31 cellular contexts compared by ENCODE assay signal in the genomic region with DNA sequence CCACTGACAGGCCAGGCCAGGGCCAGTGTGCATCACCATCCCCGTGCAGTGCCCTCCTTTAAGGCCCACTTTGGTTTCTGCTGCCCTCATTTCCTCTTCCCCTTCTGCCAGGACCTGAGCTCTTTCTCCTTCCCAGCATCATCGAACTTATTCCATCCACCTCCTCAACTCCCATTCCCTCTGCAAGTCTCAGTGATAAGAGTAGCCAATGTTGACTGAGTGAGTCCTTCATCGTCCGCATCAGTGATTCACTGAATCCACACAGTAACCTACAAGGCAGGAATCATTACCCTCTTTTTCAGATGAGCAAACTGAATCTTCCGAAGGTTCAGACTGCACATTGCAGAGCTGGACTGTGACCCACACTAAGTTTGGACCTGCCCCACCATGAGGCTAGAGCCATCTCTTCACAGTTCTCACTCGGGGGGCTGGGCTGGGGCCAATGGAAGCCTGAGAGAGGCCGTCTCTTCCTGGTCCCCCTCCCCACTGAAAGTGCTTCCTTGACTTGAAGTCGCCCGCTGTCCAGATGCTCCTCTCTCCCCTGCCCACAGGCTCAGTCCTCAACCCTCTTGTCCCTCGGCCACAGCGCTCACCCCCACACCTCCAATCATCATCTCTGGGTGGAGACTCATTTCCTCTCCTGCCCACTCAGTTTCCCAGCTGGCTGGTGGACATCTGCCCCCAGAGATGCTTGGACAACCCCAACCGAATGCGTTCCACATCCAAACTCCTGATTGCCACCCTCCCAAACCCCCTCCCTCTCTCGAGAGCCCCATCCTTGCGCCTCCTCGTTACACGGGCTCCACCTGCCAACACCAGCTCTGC. TPM values are rescaled to one million over a fixed set of nuclear protein-coding genes. Genes with fewer than 3 reads are reported as not detected.
A peak's percentile ranks its signal among the peaks of the same experiment; 100 is the strongest.
DNase-seq lines count a peak whose midpoint lies in the region; ATAC-seq, FAIRE-seq and TF ChIP-seq lines count a peak whose summit lies in the region.
"Had no signal": no experiment of that assay in that cellular context is flagged by ENCODE, and none has a peak within 500 bp of the region (broad histone marks: within the 10 kb centered on the region; RNA-seq: fewer than 3 reads in every experiment).

No MANE protein-coding gene starts in this region.

- 83% methylated on average over 11 of the region's 17 CpGs; no CpG with 5 or more reads in 1 of the 2 experiments for WGBS in IMR-90 (ENCODE audit: extremely low coverage in 2 of 2, insufficient read length in 1 of 2), 2 experiments
- WGBS in K562 (ENCODE audit: insufficient coverage, low coverage, missing lambda C conversion rate): 49% methylated on average over 15 of the region's 17 CpGs

- H3K56ac ChIP-seq in IMR-90 (ENCODE audit: extremely low read depth, insufficient read depth, low read length): no peak overlapping the region

- peak overlapping the region; percentile 37; the same call in 1 of the 2 replicates for H3K14ac ChIP-seq in IMR-90 (replicated peaks; ENCODE audit: low read depth, low read length)

- DNase-seq in CD1c-positive myeloid dendritic cell (ENCODE audit: extremely low spot score) (peak; percentile 64), IMR-90 (no peak), K562 (ENCODE audit: extremely low read depth in 1 of 4, low spot score in 3 of 4) (no peak), neural progenitor cell (ENCODE audit: low spot score) (no peak), LoVo (ENCODE audit: low spot score) (no peak), cortex of kidney (lab: John Stamatoyannopoulos, UW) (no peak)
- DNase-seq in stimulated activated CD4-positive, alpha-beta T cell treated with anti-CD3 and anti-CD28 coated beads, Interleukin-1b, Interleukin-23, amount 100 ng/mL, for 48 hours: no peak
- DNase-seq: activated CD4-positive, alpha-beta T cell treated with anti-CD3 and anti-CD28 coated beads, Interleukin-2, amount 50 U/mL, for 1 hour; activated CD8-positive, alpha-beta memory T cell treated with anti-CD3 and anti-CD28 coated beads, Interleukin-2, amount 10 ng/mL, durations not matched to agents 7 days and 5 days; activated naive CD4-positive, alpha-beta T cell treated with anti-CD3 and anti-CD28 coated beads, Interleukin-2, amount 50 U/mL, for 16 hours; activated T-cell treated with anti-CD3 and anti-CD28 coated beads, Interleukin-2, amount 50 U/mL, for 48 hours; DND-41; glutamatergic neuron; NCI-H1436 treated with DMSO at 0.1 percent for 48 hours; SHP77 treated with DMSO at 0.1 percent for 48 hours; stimulated activated naive CD4-positive, alpha-beta T cell; T1000; testis; uterus had no signal

- dilution Hi-C loops in IMR-90 (cut with HindIII; ENCODE audit: low sequenced_read_pairs, unreplicated experiment): no loop called here

- H2BK120ac ChIP-seq in IMR-90 (ENCODE audit: low read depth, low read length): no peak overlapping the region

- no peak for ATAC-seq in IMR-90 (ENCODE audit: low read depth)
- ATAC-seq in K562: no peak
- no peak for ATAC-seq in GM18511 (IDR thresholded peaks at IDR 0.05; ENCODE audit: unreplicated experiment)
- ATAC-seq: activated CD8-positive, alpha-beta memory T cell treated with anti-CD3 and anti-CD28 coated beads, Interleukin-2, amount 10 ng/mL, durations not matched to agents 7 days and 5 days had no signal

- H2AK9ac ChIP-seq in IMR-90 (replicated peaks; ENCODE audit: low read depth, low read length, poor library complexity): peak overlapping the region; percentile 58

- peaks cover 7% of the 10 kb centered on the region for H3K36me3 Mint-ChIP-seq in neural progenitor cell
- H3K36me3 Mint-ChIP-seq: natural killer cell treated with Interleukin-12 subunit alpha and Interleukin-12 subunit beta and Interleukin-15 and Interleukin-18, amount 100 ng/mL, for 72 hours had no signal

- no peak overlapping the region for H3K18ac ChIP-seq in IMR-90 (ENCODE audit: low read depth, low read length)

- peak overlapping the region; percentile 29 for H2BK5ac ChIP-seq in IMR-90 (ENCODE audit: low read depth, low read length, poor library complexity, severe bottlenecking)

- H3K4me1 ChIP-seq in IMR-90 (ENCODE audit: control insufficient read depth, insufficient read depth, low read length) (peaks cover 19% of the 10 kb centered on the region), K562 (replicated peaks in 1 of 2; ENCODE audit: control insufficient read depth in 2 of 2, insufficient read depth in 2 of 2, low read length in 2 of 2) (peaks cover 5 to 12% of the 10 kb centered on the region in 2 experiments; a peak in 4 of 5 replicates), neural progenitor cell (peaks cover 8% of the 10 kb centered on the region)
- H3K4me1 ChIP-seq: HAP-1, uterus had no signal

- H2AFZ ChIP-seq in IMR-90 (replicated peaks; ENCODE audit: low read length, poor library complexity) (no peak overlapping the region), K562 (ENCODE audit: low read depth, low read length) (no peak overlapping the region), neural progenitor cell (replicated peaks) (no peak overlapping the region)

- H2BK15ac ChIP-seq in IMR-90 (ENCODE audit: low read depth, low read length): no peak overlapping the region; the same call in 2 of the 3 replicates

- peaks cover 15% of the 10 kb centered on the region for H3K9me1 ChIP-seq in IMR-90 (ENCODE audit: insufficient read depth, low read length)
- no peaks in the 10 kb centered on the region for H3K9me1 ChIP-seq in K562 (ENCODE audit: control insufficient read depth, insufficient read depth, low read length)

- H3K4me3 Mint-ChIP-seq in neural progenitor cell: no peak overlapping the region
- H3K4me3 Mint-ChIP-seq: activated CD8-positive, alpha-beta memory T cell treated with anti-CD3 and anti-CD28 coated beads, Interleukin-2, amount 10 ng/mL, durations not matched to agents 7 days and 5 days; central memory CD8-positive, alpha-beta T cell; natural killer cell treated with Interleukin-12 subunit alpha and Interleukin-12 subunit beta and Interleukin-15 and Interleukin-18, amount 100 ng/mL, for 72 hours; WTC11 had no signal

- H4K20me1 ChIP-seq in IMR-90 (ENCODE audit: insufficient read depth, low read length) (no peaks in the 10 kb centered on the region), K562 (replicated peaks; ENCODE audit: control insufficient read depth, insufficient read depth, low read length) (no peaks in the 10 kb centered on the region), neural progenitor cell (ENCODE audit: low read depth) (no peaks in the 10 kb centered on the region)

- H3K36me3 ChIP-seq in IMR-90 (ENCODE audit: control insufficient read depth, insufficient read depth, low read length): peaks cover 13% of the 10 kb centered on the region
- peaks cover 24% of the 10 kb centered on the region; the same call in 1 of the 3 replicates for H3K36me3 ChIP-seq in K562 (ENCODE audit: control insufficient read depth, insufficient read depth, low read length)
- H3K36me3 ChIP-seq in neural progenitor cell: no peaks in the 10 kb centered on the region
- H3K36me3 ChIP-seq: uterus had no signal

- no peak for FAIRE-seq in K562 (lab: Jason Lieb, UNC)
- FAIRE-seq: keratinocyte had no signal

- H3K4me1 Mint-ChIP-seq in neural progenitor cell: peaks cover 33% of the 10 kb centered on the region
- H3K4me1 Mint-ChIP-seq: activated CD8-positive, alpha-beta memory T cell treated with anti-CD3 and anti-CD28 coated beads, Interleukin-2, amount 10 ng/mL, durations not matched to agents 7 days and 5 days; central memory CD8-positive, alpha-beta T cell had no signal

- TF ChIP-seq CTCF in IMR-90 (conservative IDR thresholded peaks at IDR 0.05; ENCODE audit: low read depth, low read length): no peak
- no peak for TF ChIP-seq CTCF in K562 (IDR thresholded peaks at IDR 0.05 in 2 of 3, conservative IDR thresholded peaks at IDR 0.05 in 1 of 3; ENCODE audit: insufficient read depth in 2 of 3, low read depth in 1 of 3, low read length in 3 of 3)
- TF ChIP-seq CTCF in neural progenitor cell (IDR thresholded peaks at IDR 0.05): no peak

- H3K27ac Mint-ChIP-seq in neural progenitor cell: peak overlapping the region; percentile 1
- H3K27ac Mint-ChIP-seq: activated CD8-positive, alpha-beta memory T cell treated with anti-CD3 and anti-CD28 coated beads, Interleukin-2, amount 10 ng/mL, durations not matched to agents 7 days and 5 days; natural killer cell treated with Interleukin-12 subunit alpha and Interleukin-12 subunit beta and Interleukin-15 and Interleukin-18, amount 100 ng/mL, for 72 hours; WTC11 had no signal

- H2BK20ac ChIP-seq in IMR-90 (ENCODE audit: low read depth, low read length): no peak overlapping the region

- no peaks in the 10 kb centered on the region for H3K79me2 ChIP-seq in K562 (ENCODE audit: control insufficient read depth, insufficient read depth, low read length)
- H3K79me2 ChIP-seq in neural progenitor cell (ENCODE audit: low read depth): no peaks in the 10 kb centered on the region

- H4K8ac ChIP-seq in IMR-90 (ENCODE audit: low read depth in 2 of 2, low read length in 2 of 2): no peak overlapping the region

- TF ChIP-seq POLR2A in IMR-90 (IDR thresholded peaks at IDR 0.05; ENCODE audit: low read depth, low read length) (no peak), K562 (conservative IDR thresholded peaks at IDR 0.05) (no peak)

- peak overlapping the region; percentile 94; the same call in 1 of the 2 replicates for H2AK5ac ChIP-seq in IMR-90 (ENCODE audit: low read depth, low read length)

- H4K91ac ChIP-seq in IMR-90 (ENCODE audit: insufficient read depth, low read depth, low read length): no peak overlapping the region

- POLR2A ChIA-PET in IMR-90 (lab: Charles Lee; ENCODE audit: unreplicated experiment) (interaction anchor here (0.6 kb wide), 1 partner anchor 12 kb away, joined by 3 read pairs; no protein-coding TSS in a partner anchor), K562 (lab: Yijun Ruan, JAX) (interaction anchor here (0.5 kb wide), 1 partner anchor 1159 kb away, joined by 3 read pairs; no protein-coding TSS in a partner anchor)

- H3K4me3 ChIP-seq in IMR-90 (ENCODE audit: insufficient read depth, low read depth, low read length) (no peak overlapping the region), K562 (no peak overlapping the region), neural progenitor cell (no peak overlapping the region)
- H3K4me3 ChIP-seq: ascending aorta; BLaER1 treated with 17β-estradiol and CSF1 and Interleukin-3, amounts not matched to agents 10 nM and 100 nM; HAP-1; testis; uterus had no signal

- peaks cover 17% of the 10 kb centered on the region for H3K27me3 Mint-ChIP-seq in neural progenitor cell (ENCODE audit: insufficient read depth, low read depth)
- H3K27me3 Mint-ChIP-seq: activated CD8-positive, alpha-beta memory T cell treated with anti-CD3 and anti-CD28 coated beads, Interleukin-2, amount 10 ng/mL, durations not matched to agents 7 days and 5 days; central memory CD8-positive, alpha-beta T cell; natural killer cell treated with Interleukin-12 subunit alpha and Interleukin-12 subunit beta and Interleukin-15 and Interleukin-18, amount 100 ng/mL, for 72 hours had no signal

- H3K79me1 ChIP-seq in IMR-90 (ENCODE audit: low read depth in 1 of 2, low read length in 2 of 2): peaks cover 0 to 7% of the 10 kb centered on the region in 2 experiments; a peak in 1 of 4 replicates

- CTCF ChIA-PET in IMR-90 (lab: Yijun Ruan, JAX): no interaction called here
- CTCF ChIA-PET in K562 (lab: Yijun Ruan, JAX; ENCODE audit: low intra/inter-chr PET ratio): no interaction called here

- 0 out of 2 replicates have a peak overlapping the region, but pooled peaks have one; percentile 12 for H3K4ac ChIP-seq in IMR-90 (ENCODE audit: low read depth, low read length)

- H3K27me3 ChIP-seq in IMR-90 (ENCODE audit: control insufficient read depth, insufficient read depth, low read length) (no peaks in the 10 kb centered on the region), K562 (ENCODE audit: control insufficient read depth in 2 of 2, insufficient read depth in 2 of 2, low read length in 2 of 2) (no peaks in the 10 kb centered on the region), neural progenitor cell (no peaks in the 10 kb centered on the region)
- H3K27me3 ChIP-seq: ascending aorta, testis, uterus had no signal

- no peak for TF ChIP-seq EP300 in K562 (IDR thresholded peaks at IDR 0.05; ENCODE audit: low read length)

- no peaks in the 10 kb centered on the region for H3F3A ChIP-seq in neural progenitor cell (ENCODE audit: low read depth)

- H3K9me3 ChIP-seq in IMR-90 (ENCODE audit: control insufficient read depth, insufficient read depth, low read length) (no peaks in the 10 kb centered on the region), K562 (replicated peaks; ENCODE audit: control insufficient read depth, insufficient read depth, low read depth, low read length) (no peaks in the 10 kb centered on the region), neural progenitor cell (ENCODE audit: low read depth) (no peaks in the 10 kb centered on the region)
- H3K9me3 ChIP-seq: ascending aorta; BLaER1 treated with 17β-estradiol and CSF1 and Interleukin-3, amounts not matched to agents 10 nM and 100 nM; HAP-1; testis; uterus had no signal

- intact Hi-C loops in IMR-90 (cut with micrococcal nuclease): no loop called here
- intact Hi-C loops in K562 (cut with micrococcal nuclease): no loop called here

- no peak for TF ChIP-seq RAD21 in IMR-90 (IDR thresholded peaks at IDR 0.05; ENCODE audit: low read length)
- TF ChIP-seq RAD21 in K562 (CRISPR knock-in tag; conservative IDR thresholded peaks at IDR 0.05 in 1 of 2, IDR thresholded peaks at IDR 0.05 in 1 of 2): no peak

- no peak overlapping the region for H4K5ac ChIP-seq in IMR-90 (ENCODE audit: low read depth, low read length)

- no peak overlapping the region for H3K4me2 ChIP-seq in IMR-90 (ENCODE audit: low read depth, low read length)
- no peak overlapping the region for H3K4me2 ChIP-seq in K562 (ENCODE audit: insufficient read depth, low read length)
- no peak overlapping the region for H3K4me2 ChIP-seq in neural progenitor cell
- H3K4me2 ChIP-seq: KMS-11 had no signal

- no peaks in the 10 kb centered on the region for H3K9me3 Mint-ChIP-seq in neural progenitor cell
- H3K9me3 Mint-ChIP-seq: central memory CD8-positive, alpha-beta T cell; natural killer cell treated with Interleukin-12 subunit alpha and Interleukin-12 subunit beta and Interleukin-15 and Interleukin-18, amount 100 ng/mL, for 72 hours; WTC11 had no signal

- in situ Hi-C loops in IMR-90 (cut with MboI; ENCODE audit: low sequenced_read_pairs) (no loop called here), K562 (cut with MboI) (no loop called here)

- H3K9ac ChIP-seq in IMR-90 (ENCODE audit: low read depth, low read length): no peak overlapping the region
- H3K9ac ChIP-seq in K562 (ENCODE audit: insufficient read depth in 1 of 2, low read depth in 2 of 2, low read length in 2 of 2): no peak overlapping the region
- H3K9ac ChIP-seq in neural progenitor cell: no peak overlapping the region
- H3K9ac ChIP-seq: BLaER1 treated with 17β-estradiol and CSF1 and Interleukin-3, amounts not matched to agents 10 nM and 100 nM; KMS-11 had no signal

- BruUV-seq in IMR-90 (replicated peaks; lab: Mats Ljungman, UMichigan): no TSS peak
- no TSS peak for BruUV-seq in K562 (replicated peaks; lab: Mats Ljungman, UMichigan)

- H3K23ac ChIP-seq in IMR-90 (ENCODE audit: low read depth, low read length): no peak overlapping the region

- no peak overlapping the region for H3K27ac ChIP-seq in IMR-90 (ENCODE audit: insufficient read depth, low read length)
- H3K27ac ChIP-seq in K562 (ENCODE audit: extremely low read depth, low read depth, low read length): no peak overlapping the region
- H3K27ac ChIP-seq in neural progenitor cell: no peak overlapping the region
- H3K27ac ChIP-seq: BLaER1 treated with 17β-estradiol and CSF1 and Interleukin-3, amounts not matched to agents 10 nM and 100 nM; KMS-11; testis; uterus had no signal

RNA-seq across cellular contexts. Expression of gene ANPEP, which starts 15.2 kb away (rescaled TPM):
- total RNA-seq in IMR-90 (2012; rRNA removed) (8.4 and 8.6 TPM in 2 replicates), K562 (2014; rRNA removed) (1.0 and 1.8 TPM in 2 replicates), K562 (2014; rRNA removed; fragmentation: Illumina TruSeq; extraction: Trizol) (1.1 and 1.3 TPM in 2 replicates), K562 (2015; rRNA removed; fragmentation: Illumina TruSeq; extraction: Trizol) (2.5 and 2.6 TPM in 2 replicates), K562 (2021) (4.8 and 5.7 TPM in 2 replicates), neural progenitor cell (ENCODE audit: low replicate concordance) (2.7 and 4.7 TPM in 2 replicates)
- polyA plus RNA-seq in IMR-90 (2012; rRNA removed) (40.4 and 47.0 TPM in 2 replicates), K562 (2011; rRNA removed) (0.43 and 2.0 TPM in 2 replicates), K562 (2014; fragmentation: Illumina TruSeq; extraction: Trizol) (4.0 and 4.2 TPM in 2 replicates), K562 (2014; fragmentation: Nextera tagmentation; extraction: Ambion mirVana) (under 1 TPM; 0.23 to 0.27 TPM), K562 (2014; rRNA removed) (4.7 and 8.9 TPM in 2 replicates)
- 50.7 and 52.3 TPM in 2 replicates for polyA plus RNA-seq in IMR-90 (2012; cell fraction: cytosol; rRNA removed)
- polyA plus RNA-seq in IMR-90 (2012; cell fraction: nucleus; rRNA removed; ENCODE audit: low replicate concordance): 95.5 and 110 TPM in 2 replicates
- total RNA-seq in K562 (2011; cell fraction: chromatin; rRNA removed; ENCODE audit: low replicate concordance): 2.9 and 3.1 TPM in 2 replicates
- total RNA-seq in K562 (2011; cell fraction: nucleolus; rRNA removed): 1.2 and 1.8 TPM in 2 replicates
- total RNA-seq in K562 (2011; cell fraction: nucleoplasm; rRNA removed): 1.5 and 2.5 TPM in 2 replicates
- polyA plus RNA-seq in K562 (2011; cell fraction: cytosol; rRNA removed): 0.63 and 1.5 TPM in 2 replicates
- 3.6 and 6.0 TPM in 2 replicates for polyA plus RNA-seq in K562 (2011; cell fraction: nucleus; rRNA removed)
- polyA plus RNA-seq in K562 (2012): 6.6 and 17.5 TPM in 2 replicates
- 0.30 and 0.67 TPM in 2 replicates for polyA minus RNA-seq in K562 (2011; rRNA and poly(A)+ RNA removed)
- polyA minus RNA-seq in K562 (2011; cell fraction: cytosol; rRNA and poly(A)+ RNA removed): 0.95 and 3.6 TPM in 2 replicates
- 0.67 and 0.78 TPM in 2 replicates for polyA minus RNA-seq in K562 (2011; cell fraction: nucleus; rRNA and poly(A)+ RNA removed)

RNA-seq across cellular contexts. Expression of gene MESP2, which starts 53.7 kb away (rescaled TPM):
- total RNA-seq in IMR-90 (2012; rRNA removed) (0.18 and 0.28 TPM in 2 replicates), K562 (2014; rRNA removed) (0.82 and 1.1 TPM in 2 replicates), K562 (2014; rRNA removed; fragmentation: Illumina TruSeq; extraction: Trizol) (0.41 and 0.51 TPM in 2 replicates), K562 (2015; rRNA removed; fragmentation: Illumina TruSeq; extraction: Trizol) (0.29 and 0.45 TPM in 2 replicates), K562 (2021) (0.47 and 0.66 TPM in 2 replicates), neural progenitor cell (ENCODE audit: low replicate concordance) (0.19 TPM in 1 of 2 replicates, not detected in the other)
- polyA plus RNA-seq in IMR-90 (2012; rRNA removed) (0.32 and 0.34 TPM in 2 replicates), K562 (2011; rRNA removed) (0.08 and 0.14 TPM in 2 replicates), K562 (2014; fragmentation: Illumina TruSeq; extraction: Trizol) (0.55 and 0.70 TPM in 2 replicates), K562 (2014; fragmentation: Nextera tagmentation; extraction: Ambion mirVana) (under 1 TPM; 0.11 to 0.13 TPM), K562 (2014; rRNA removed) (0.37 and 0.47 TPM in 2 replicates)
- polyA plus RNA-seq in IMR-90 (2012; cell fraction: cytosol; rRNA removed): 0.26 and 0.43 TPM in 2 replicates
- polyA plus RNA-seq in IMR-90 (2012; cell fraction: nucleus; rRNA removed; ENCODE audit: low replicate concordance): 0.13 and 0.34 TPM in 2 replicates
- total RNA-seq in K562 (2011; cell fraction: chromatin; rRNA removed; ENCODE audit: low replicate concordance): not detected in 2 replicates
- not detected in 2 replicates for total RNA-seq in K562 (2011; cell fraction: nucleolus; rRNA removed)
- not detected in 2 replicates for total RNA-seq in K562 (2011; cell fraction: nucleoplasm; rRNA removed)
- polyA plus RNA-seq in K562 (2011; cell fraction: cytosol; rRNA removed): 0.18 and 0.22 TPM in 2 replicates
- polyA plus RNA-seq in K562 (2011; cell fraction: nucleus; rRNA removed): 0.10 and 0.56 TPM in 2 replicates
- polyA plus RNA-seq in K562 (2012): 0.39 and 0.48 TPM in 2 replicates
- polyA minus RNA-seq in K562 (2011; rRNA and poly(A)+ RNA removed): not detected in 2 replicates
- polyA minus RNA-seq in K562 (2011; cell fraction: cytosol; rRNA and poly(A)+ RNA removed): not detected in 2 replicates
- not detected in 2 replicates for polyA minus RNA-seq in K562 (2011; cell fraction: nucleus; rRNA and poly(A)+ RNA removed)
- total RNA-seq: activated CD8-positive, alpha-beta memory T cell treated with anti-CD3 and anti-CD28 coated beads, Interleukin-2, amount 10 ng/mL, durations not matched to agents 7 days and 5 days; ascending aorta; HT1080; mononuclear cell; natural killer cell treated with Interleukin-12 subunit alpha and Interleukin-12 subunit beta and Interleukin-15 and Interleukin-18, amount 100 ng/mL, for 72 hours; NCI-H460 had no signal
